Comparison of ENCODE assay signal across 22 cellular contexts in genomic region chr12:126424696-126425095, GRCh38.
DNase-seq lines count a peak whose midpoint lies in the region; ATAC-seq and TF ChIP-seq lines count a peak whose summit lies in the region.
"Had no signal": no experiment of that assay in that cellular context is flagged by ENCODE, and none has a peak within 500 bp of the region (broad histone marks: within the 10 kb centered on the region; RNA-seq: fewer than 3 reads in every experiment).

No MANE protein-coding gene starts in this region.

- H3K4me3 ChIP-seq in A673 (ENCODE audit: low read depth, low read length, poor library complexity, severe bottlenecking) (no peak overlapping the region), MG63 (no peak overlapping the region), astrocyte of the cerebellum (ENCODE audit: low read depth, low read length) (no peak overlapping the region), endodermal cell (ENCODE audit: low read length) (no peak overlapping the region), sigmoid colon (no peak overlapping the region)
- H3K4me3 ChIP-seq: BLaER1, GM12878 had no signal

- no peak for TF ChIP-seq EP300 in sigmoid colon (IDR thresholded peaks at IDR 0.05)

- H3K9me3 ChIP-seq in A673 (ENCODE audit: low read depth, low read length, poor library complexity, severe bottlenecking) (no peaks in the 10 kb centered on the region), MG63 (no peaks in the 10 kb centered on the region), endodermal cell (ENCODE audit: control insufficient read depth, low read length) (no peaks in the 10 kb centered on the region), sigmoid colon (no peaks in the 10 kb centered on the region)

- H3K27ac ChIP-seq in A673 (ENCODE audit: low read depth, low read length, poor library complexity, severe bottlenecking) (peak overlapping the region; percentile 69), endodermal cell (ENCODE audit: low read depth, low read length) (no peak overlapping the region), sigmoid colon (no peak overlapping the region)
- H3K27ac ChIP-seq: BLaER1 had no signal

- peak overlapping the region; percentile 16 for H3K27ac Mint-ChIP-seq in endodermal cell
- H3K27ac Mint-ChIP-seq: CD4-positive, alpha-beta memory T cell had no signal

- H3K27me3 Mint-ChIP-seq in endodermal cell (ENCODE audit: insufficient read depth): no peaks in the 10 kb centered on the region
- H3K27me3 Mint-ChIP-seq: CD4-positive, alpha-beta memory T cell had no signal

- no peak for TF ChIP-seq POLR2A in sigmoid colon (IDR thresholded peaks at IDR 0.05)

- H3K9me3 Mint-ChIP-seq in endodermal cell: peaks cover 1% of the 10 kb centered on the region

- peaks cover 21% of the 10 kb centered on the region for H3K4me1 ChIP-seq in A673 (ENCODE audit: insufficient read depth, low read length, poor library complexity, severe bottlenecking)
- H3K4me1 ChIP-seq in endodermal cell (ENCODE audit: control insufficient read depth, insufficient read depth, low read length): no peaks in the 10 kb centered on the region
- H3K4me1 ChIP-seq in sigmoid colon: no peaks in the 10 kb centered on the region
- H3K4me1 ChIP-seq: BLaER1 had no signal

- in situ Hi-C loops in astrocyte of the cerebellum (cut with HindIII; ENCODE audit: low sequenced_read_pairs): no loop called here

- H3K36me3 ChIP-seq in A673 (ENCODE audit: insufficient read depth, low read length, poor library complexity, severe bottlenecking) (no peaks in the 10 kb centered on the region), MG63 (no peaks in the 10 kb centered on the region), endodermal cell (ENCODE audit: control insufficient read depth, insufficient read depth, low read length) (no peaks in the 10 kb centered on the region), sigmoid colon (no peaks in the 10 kb centered on the region)
- H3K36me3 ChIP-seq: BLaER1 had no signal

- WGBS in endodermal cell (ENCODE audit: insufficient coverage in 1 of 2, insufficient read length in 1 of 2), 2 experiments: 97 to 100% methylated on average over 1 to 3 of the region's 3 CpGs
- 63 to 67% methylated on average over 3 of the region's 3 CpGs for WGBS in sigmoid colon, 2 donors

- CTCF ChIA-PET in A673 (lab: Charles Lee): interaction anchor here (0.5 kb wide), 1 partner anchor 35 kb away, joined by 5 read pairs; no protein-coding TSS in a partner anchor

- peaks cover 2% of the 10 kb centered on the region for H3K4me1 Mint-ChIP-seq in endodermal cell
- H3K4me1 Mint-ChIP-seq: CD4-positive, alpha-beta memory T cell had no signal

- POLR2A ChIA-PET in A673 (lab: Charles Lee; ENCODE audit: low non-redundant PET): no interaction called here

- BruUV-seq in A673 (replicated peaks; lab: Mats Ljungman, UMichigan): no TSS peak

- H3K4me3 Mint-ChIP-seq in endodermal cell: no peak overlapping the region
- H3K4me3 Mint-ChIP-seq: CD4-positive, alpha-beta memory T cell had no signal

- no peak for ATAC-seq in GM18868 (IDR thresholded peaks at IDR 0.05; ENCODE audit: unreplicated experiment)
- no peak for ATAC-seq in GM19467 (IDR thresholded peaks at IDR 0.05; ENCODE audit: unreplicated experiment)
- ATAC-seq: GM12878, HCT116 had no signal

- no peak for TF ChIP-seq CTCF in A673 (conservative IDR thresholded peaks at IDR 0.05; ENCODE audit: low read depth, low read length)
- no peak for TF ChIP-seq CTCF in astrocyte of the cerebellum (IDR thresholded peaks at IDR 0.05; ENCODE audit: low read depth, low read length, missing control alignments)
- TF ChIP-seq CTCF in endodermal cell (conservative IDR thresholded peaks at IDR 0.05): no peak
- no peak for TF ChIP-seq CTCF in sigmoid colon (IDR thresholded peaks at IDR 0.05)

- H3K9ac ChIP-seq in endodermal cell (ENCODE audit: extremely low read depth, low read length, poor library complexity, severe bottlenecking): no peak overlapping the region
- H3K9ac ChIP-seq: BLaER1 had no signal

- H3K36me3 Mint-ChIP-seq in endodermal cell (ENCODE audit: low read depth): no peaks in the 10 kb centered on the region
- H3K36me3 Mint-ChIP-seq: CD4-positive, alpha-beta memory T cell had no signal

- DNase-seq in A673 (ENCODE audit: low spot score) (peak; percentile 88), MG63 (peak; percentile 66), astrocyte of the cerebellum (ENCODE audit: low read depth) (peak; percentile 64), endodermal cell (no peak), T-helper 9 cell (no peak), sigmoid colon (no peak)
- DNase-seq: CD4-positive, alpha-beta memory T cell; DMS153; EL; Kasumi-1; NCI-H1092 treated with DMSO at 0.1 percent for 48 hours; NCI-H146; NCI-H2081; NCI-H2171 treated with DMSO at 0.1 percent for 48 hours; NCI-H510A; NCI-H82; RPMI8226 had no signal

- intact Hi-C loops in A673 (cut with micrococcal nuclease; ENCODE audit: unreplicated experiment) (no loop called here), sigmoid colon (cut with DNase I) (no loop called here)

- no peaks in the 10 kb centered on the region for H3K27me3 ChIP-seq in A673 (replicated peaks; ENCODE audit: insufficient read depth, low read depth, low read length, poor library complexity)
- H3K27me3 ChIP-seq in MG63: no peaks in the 10 kb centered on the region
- no peaks in the 10 kb centered on the region for H3K27me3 ChIP-seq in endodermal cell (ENCODE audit: control insufficient read depth, insufficient read depth, low read length, poor library complexity, severe bottlenecking)
- H3K27me3 ChIP-seq in sigmoid colon: no peaks in the 10 kb centered on the region
- H3K27me3 ChIP-seq: BLaER1 had no signal

Comparison
In these comparisons a context has a peak if more than half of its experiments do, and no peak if none do; other contexts are left out.
1. DNase-seq: peak in A673 (single experiment), MG63 (single experiment) and astrocyte of the cerebellum (single experiment); none in endodermal cell (single experiment), T-helper 9 cell (single experiment) and sigmoid colon (single experiment).